In the genomic region with DNA sequence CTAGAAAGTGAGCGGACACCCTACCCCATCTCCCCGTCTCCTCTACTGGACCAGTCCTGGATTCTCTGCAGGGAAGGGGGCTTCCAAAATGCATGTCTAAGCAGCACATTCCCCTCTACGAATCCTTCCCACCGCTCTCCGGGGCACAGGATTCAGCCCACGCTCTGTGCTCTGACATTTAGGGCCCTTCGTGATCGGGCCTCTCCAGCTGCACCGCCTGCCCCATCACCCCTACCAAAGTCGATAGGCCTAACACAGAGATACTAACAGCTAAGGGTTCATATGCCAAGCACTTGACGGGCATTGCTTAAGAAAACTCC, we compare ENCODE assay signal across 1 cellular context.
A peak's percentile ranks its signal among the peaks of the same experiment; 100 is the strongest.
TF ChIP-seq lines count a peak whose summit lies in the region.

No MANE protein-coding gene starts in this region.

TF ChIP-seq in GM12878, 131 proteins besides CTCF, POLR2A, EP300 and RAD21:
- TF ChIP-seq SPI1 (IDR thresholded peaks at IDR 0.05; ENCODE audit: borderline replicate concordance, insufficient read depth, low read depth, low read length) (no peak), ATF7 (IDR thresholded peaks at IDR 0.05; ENCODE audit: low read depth) (no peak), TCF7 (IDR thresholded peaks at IDR 0.05; ENCODE audit: borderline replicate concordance) (no peak)
- TF ChIP-seq, protein P1, sequence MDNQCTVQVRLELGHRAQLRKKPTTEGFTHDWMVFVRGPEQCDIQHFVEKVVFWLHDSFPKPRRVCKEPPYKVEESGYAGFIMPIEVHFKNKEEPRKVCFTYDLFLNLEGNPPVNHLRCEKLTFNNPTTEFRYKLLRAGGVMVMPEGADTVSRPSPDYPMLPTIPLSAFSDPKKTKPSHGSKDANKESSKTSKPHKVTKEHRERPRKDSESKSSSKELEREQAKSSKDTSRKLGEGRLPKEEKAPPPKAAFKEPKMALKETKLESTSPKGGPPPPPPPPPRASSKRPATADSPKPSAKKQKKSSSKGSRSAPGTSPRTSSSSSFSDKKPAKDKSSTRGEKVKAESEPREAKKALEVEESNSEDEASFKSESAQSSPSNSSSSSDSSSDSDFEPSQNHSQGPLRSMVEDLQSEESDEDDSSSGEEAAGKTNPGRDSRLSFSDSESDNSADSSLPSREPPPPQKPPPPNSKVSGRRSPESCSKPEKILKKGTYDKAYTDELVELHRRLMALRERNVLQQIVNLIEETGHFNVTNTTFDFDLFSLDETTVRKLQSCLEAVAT (IDR thresholded peaks at IDR 0.05) = peak; percentile 52; the same call in 1 of the 2 replicates
TF ChIP-seq in GM12878: peak in this region for 1.
